Comparison of ENCODE assay signal across 16 cellular contexts in the genomic region with DNA sequence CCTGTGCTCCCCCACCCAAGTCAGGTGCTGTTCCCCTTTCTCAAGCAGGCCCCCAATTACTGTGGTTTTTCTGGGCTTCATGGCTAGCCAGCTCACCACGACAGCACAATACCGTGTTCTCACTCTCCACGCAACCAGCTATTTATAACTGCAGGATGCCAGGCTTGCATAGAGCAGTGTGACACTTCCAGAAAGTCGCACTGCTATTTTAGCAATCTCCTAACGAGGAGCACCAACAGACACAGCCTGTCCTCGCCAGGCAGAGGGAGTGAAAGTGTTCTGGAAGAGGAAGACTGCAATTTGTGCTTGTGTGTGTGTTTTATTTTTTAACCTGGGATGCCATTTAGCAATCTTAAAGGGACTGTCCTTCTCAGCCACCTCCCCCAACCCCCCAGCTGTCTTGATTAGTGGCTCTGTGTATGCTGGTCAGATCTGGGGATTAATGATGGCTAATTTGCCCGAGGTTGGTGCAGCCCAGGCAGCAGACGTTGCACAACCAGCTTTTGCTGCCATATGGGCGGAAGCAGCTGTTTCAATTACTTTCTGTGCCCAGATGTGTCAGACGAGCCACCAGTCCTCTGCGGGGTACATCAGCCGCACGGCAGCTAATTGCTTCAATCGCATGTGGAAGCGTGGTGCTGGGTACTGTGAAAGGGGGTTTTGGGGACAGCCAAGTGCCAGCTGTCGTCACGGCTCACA.
DNase-seq lines count a peak whose midpoint lies in the region; ATAC-seq and TF ChIP-seq lines count a peak whose summit lies in the region.
"Had no signal": no experiment of that assay in that cellular context is flagged by ENCODE, and none has a peak within 500 bp of the region (broad histone marks: within the 10 kb centered on the region; RNA-seq: fewer than 3 reads in every experiment).

No MANE protein-coding gene starts in this region.

- TF ChIP-seq EP300 in esophagus muscularis mucosa (IDR thresholded peaks at IDR 0.05): no peak

- no peak for TF ChIP-seq POLR2A in esophagus muscularis mucosa (IDR thresholded peaks at IDR 0.05; ENCODE audit: low read depth)

- 65 to 67% methylated on average over 17 of the region's 17 CpGs for WGBS in aorta, 2 donors
- WGBS in esophagus muscularis mucosa: 71% methylated on average over 10 of the region's 17 CpGs

- TF ChIP-seq CTCF in HL-60 (IDR thresholded peaks at IDR 0.05; ENCODE audit: insufficient read depth, low read length) (no peak), dorsolateral prefrontal cortex (IDR thresholded peaks at IDR 0.05 in 54 of 56, conservative IDR thresholded peaks at IDR 0.05 in 2 of 56; ENCODE audit: low read depth in 1 of 56, partially characterized antibody in 56 of 56) (no peak), esophagus muscularis mucosa (IDR thresholded peaks at IDR 0.05) (no peak)

- H3K36me3 ChIP-seq in aorta (ENCODE audit: control insufficient read depth in 1 of 2, insufficient read depth in 2 of 2, low read length in 1 of 2) (no peaks in the 10 kb centered on the region), esophagus muscularis mucosa (peaks cover 0 to 8% (median 0%) of the 10 kb centered on the region in 4 donors)
- H3K36me3 ChIP-seq: colonic mucosa, thoracic aorta had no signal

- no peaks in the 10 kb centered on the region for H3K4me1 ChIP-seq in aorta (ENCODE audit: control insufficient read depth in 1 of 2, insufficient read depth in 2 of 2, low read length in 2 of 2)
- no peaks in the 10 kb centered on the region for H3K4me1 ChIP-seq in esophagus muscularis mucosa
- H3K4me1 ChIP-seq: colonic mucosa had no signal

- ATAC-seq in aorta (ENCODE audit: low FRiP score): no peak
- ATAC-seq in GM18873 (IDR thresholded peaks at IDR 0.05; ENCODE audit: low FRiP score, unreplicated experiment): no peak
- ATAC-seq: activated T-helper 17 cell treated with anti-CD3 and anti-CD28 coated beads, Interleukin-2, amount 50 U/mL, for 72 hours had no signal

- H3K4me3 ChIP-seq in HL-60 (replicated peaks; ENCODE audit: insufficient read depth, low read length) (peak overlapping the region; percentile 2; the same call in 1 of the 2 replicates), dorsolateral prefrontal cortex (peak overlapping the region in 17 of 59 donors; percentile 2 to 39 (median 14)), aorta (ENCODE audit: low read length in 2 of 2) (no peak overlapping the region), esophagus muscularis mucosa (no peak overlapping the region)
- H3K4me3 ChIP-seq: colonic mucosa, thoracic aorta had no signal

- DNase-seq in HL-60 (ENCODE audit: low read depth in 1 of 2, low spot score in 1 of 2) (peak; percentile 82 to 85), NCI-H748 (lab: John Stamatoyannopoulos, UW; ENCODE audit: unreplicated experiment) (peak; percentile 87), dorsolateral prefrontal cortex (peak in 9 of 10 donors; percentile 5 to 84 (median 63)), posterior cingulate gyrus (peak; percentile 10 to 92 (median 56)), aorta (no peak), esophagus muscularis mucosa (ENCODE audit: extremely low spot score) (no peak)
- DNase-seq: activated CD4-positive, alpha-beta T cell treated with anti-CD3 and anti-CD28 coated beads, Interleukin-2, amount 50 U/mL, for 4 hours; amniotic stem cell; colonic mucosa; DND-41; erythroblast; NCI-H1092; stimulated activated CD4-positive, alpha-beta T cell treated with anti-CD3 and anti-CD28 coated beads, Interleukin-15, amount 100 ng/mL, for 24 hours had no signal

- H3K27me3 ChIP-seq in HL-60 (ENCODE audit: insufficient read depth, poor library complexity, severe bottlenecking) (no peaks in the 10 kb centered on the region), dorsolateral prefrontal cortex (peaks cover 0 to 19% (median 0%) of the 10 kb centered on the region in 45 donors), aorta (ENCODE audit: control insufficient read depth in 1 of 2, insufficient read depth in 2 of 2, low read length in 1 of 2) (no peaks in the 10 kb centered on the region), esophagus muscularis mucosa (no peaks in the 10 kb centered on the region)
- H3K27me3 ChIP-seq: colonic mucosa had no signal

- H3K9me3 ChIP-seq in aorta (ENCODE audit: control insufficient read depth, low read length): peaks cover under 1% of the 10 kb centered on the region
- no peaks in the 10 kb centered on the region for H3K9me3 ChIP-seq in esophagus muscularis mucosa
- H3K9me3 ChIP-seq: colonic mucosa, thoracic aorta had no signal

- H3K27ac ChIP-seq in HL-60 (replicated peaks) (peak overlapping the region; percentile 47), dorsolateral prefrontal cortex (peak overlapping the region in 57 of 59 donors; percentile 40 to 94 (median 81)), aorta (ENCODE audit: low read depth in 1 of 2, low read length in 2 of 2) (no peak overlapping the region), esophagus muscularis mucosa (replicated peaks in 1 of 4) (no peak overlapping the region)
- H3K27ac ChIP-seq: colonic mucosa, thoracic aorta had no signal

- intact Hi-C loops in dorsolateral prefrontal cortex (cut with DNase I): no loop called here
- intact Hi-C loops in posterior cingulate gyrus (cut with DNase I): loop anchor here (10.0 kb wide), 1 partner anchor 168 kb away; no protein-coding TSS in a partner anchor
- intact Hi-C loops in aorta (cut with DNase I): no loop called here
- intact Hi-C loops in esophagus muscularis mucosa (cut with DNase I): no loop called here

Comparison
In these comparisons a context has a peak if more than half of its experiments do, and no peak if none do; other contexts are left out.
1. DNase-seq: peak in HL-60 (2 of 2), NCI-H748 (single experiment), dorsolateral prefrontal cortex (9 of 10) and posterior cingulate gyrus (10 of 10); none in aorta (0 of 2) and esophagus muscularis mucosa (single experiment).
2. H3K27ac ChIP-seq: peak in HL-60 (single experiment) and dorsolateral prefrontal cortex (57 of 59); none in aorta (0 of 2) and esophagus muscularis mucosa (0 of 4).